Comparison of ENCODE assay signal across 1 cellular context in genomic region chr13:23557043-23557442, GRCh38.
TF ChIP-seq lines count a peak whose summit lies in the region.

No MANE protein-coding gene starts in this region.

TF ChIP-seq in IMR-90, 13 proteins besides CTCF, POLR2A, EP300 and RAD21 (continued from another document):
- no peak for TF ChIP-seq NFE2L2 (IDR thresholded peaks at IDR 0.05; ENCODE audit: low read depth, low read length)
- TF ChIP-seq MAZ (IDR thresholded peaks at IDR 0.05; ENCODE audit: borderline replicate concordance, low read depth, low read length): no peak
- no peak for TF ChIP-seq USF2 (IDR thresholded peaks at IDR 0.05; ENCODE audit: low read depth, low read length)
- TF ChIP-seq RCOR1 (IDR thresholded peaks at IDR 0.05; ENCODE audit: insufficient replicate concordance, low read length): no peak
